ENCODE assay signal across 10 cellular contexts in the genomic region with DNA sequence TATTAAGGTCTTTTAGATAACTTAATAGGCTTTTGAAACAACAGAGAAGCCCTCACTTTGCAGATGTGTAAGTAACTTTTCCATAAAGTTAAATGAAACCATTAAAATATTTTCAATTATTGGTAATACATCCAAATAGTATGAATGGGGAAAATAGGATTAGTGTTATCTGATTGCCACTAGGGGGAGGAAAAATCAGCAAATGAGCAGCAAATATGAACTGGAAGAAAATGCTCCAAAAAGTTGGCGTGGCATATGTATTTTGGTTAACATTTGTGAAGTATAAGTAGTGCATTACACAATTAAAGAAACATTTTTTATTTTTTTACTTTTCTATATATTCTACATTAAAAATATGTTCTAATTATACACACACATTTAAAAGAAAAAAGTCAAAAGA.
DNase-seq lines count a peak whose midpoint lies in the region; ATAC-seq and TF ChIP-seq lines count a peak whose summit lies in the region.
"Had no signal": no experiment of that assay in that cellular context is flagged by ENCODE, and none has a peak within 500 bp of the region (broad histone marks: within the 10 kb centered on the region; RNA-seq: fewer than 3 reads in every experiment).

No MANE protein-coding gene starts in this region.

- no peaks in the 10 kb centered on the region for H4K20me1 ChIP-seq in OCI-LY7 (ENCODE audit: insufficient read depth, low read length)

- H3K9me2 ChIP-seq in OCI-LY7 (ENCODE audit: insufficient read depth, low read length), result no peaks in the 10 kb centered on the region

- H3K4me3 ChIP-seq in A673 (ENCODE audit: low read depth, low read length, poor library complexity, severe bottlenecking) (no peak overlapping the region), OCI-LY7 (ENCODE audit: low read depth, low read length, poor library complexity, severe bottlenecking) (no peak overlapping the region)

- peak; percentile 69 for TF ChIP-seq CTCF in A673 (conservative IDR thresholded peaks at IDR 0.05; ENCODE audit: low read depth, low read length)
- TF ChIP-seq CTCF in GM10266 (IDR thresholded peaks at IDR 0.05; ENCODE audit: control insufficient read depth, insufficient read depth, low read depth, missing control alignments), result peak; percentile 22
- TF ChIP-seq CTCF in OCI-LY7 (conservative IDR thresholded peaks at IDR 0.05; ENCODE audit: low read length), result peak; percentile 69

- no peak overlapping the region for H3K27ac Mint-ChIP-seq in stimulated activated memory B cell treated with anti-CD40 and anti-IgM and Interleukin-4, amounts not matched to agents 10 μg/mL and 1 μg/mL and 100 μg/mL, for 72 hours

- CTCF ChIA-PET in A673 (lab: Charles Lee) (no interaction called here), OCI-LY7 (lab: Charles Lee; ENCODE audit: unreplicated experiment) (no interaction called here)

- H3K4me1 ChIP-seq in A673 (ENCODE audit: insufficient read depth, low read length, poor library complexity, severe bottlenecking), result no peaks in the 10 kb centered on the region
- no peaks in the 10 kb centered on the region for H3K4me1 ChIP-seq in OCI-LY7 (ENCODE audit: insufficient read depth, low read length, poor library complexity, severe bottlenecking)

- no peaks in the 10 kb centered on the region for H3K9me3 Mint-ChIP-seq in stimulated activated memory B cell treated with anti-CD40 and anti-IgM and Interleukin-4, amounts not matched to agents 10 μg/mL and 1 μg/mL and 100 μg/mL, for 72 hours

- no peaks in the 10 kb centered on the region for H3K4me1 Mint-ChIP-seq in stimulated activated memory B cell treated with anti-CD40 and anti-IgM and Interleukin-4, amounts not matched to agents 10 μg/mL and 1 μg/mL and 100 μg/mL, for 72 hours

- H2AFZ ChIP-seq in OCI-LY7 (ENCODE audit: low read length), result no peak overlapping the region

- DNase-seq in A673 (ENCODE audit: low spot score) (no peak), GM10266 (ENCODE audit: extremely low spot score) (no peak), OCI-LY7 (ENCODE audit: low spot score) (no peak), foreskin melanocyte (peak; percentile 5)
- no peak for DNase-seq in activated CD8-positive, alpha-beta memory T cell treated with anti-CD3 and anti-CD28 coated beads for 24 hours
- DNase-seq: cerebellar nuclear complex, posterior cingulate gyrus had no signal

- H3K36me3 ChIP-seq in A673 (ENCODE audit: insufficient read depth, low read length, poor library complexity, severe bottlenecking) (no peaks in the 10 kb centered on the region), OCI-LY7 (ENCODE audit: insufficient read depth, low read length) (no peaks in the 10 kb centered on the region)

- no TSS peak for BruUV-seq in A673 (replicated peaks; lab: Mats Ljungman, UMichigan)
- no TSS peak for BruUV-seq in OCI-LY7 (replicated peaks; lab: Mats Ljungman, UMichigan)

- no peak overlapping the region for H3K4me2 ChIP-seq in OCI-LY7 (ENCODE audit: low read length)

- intact Hi-C loops in A673 (cut with micrococcal nuclease; ENCODE audit: unreplicated experiment), result loop anchor here (5.0 kb wide), 1 partner anchor 49 kb away; no protein-coding TSS in a partner anchor
- intact Hi-C loops in OCI-LY7 (cut with micrococcal nuclease; ENCODE audit: unreplicated experiment), result no loop called here

- no peaks in the 10 kb centered on the region for H3K79me2 ChIP-seq in OCI-LY7 (ENCODE audit: insufficient read depth, low read depth, low read length)

- no peak for ATAC-seq in HG03457 (IDR thresholded peaks at IDR 0.05; ENCODE audit: unreplicated experiment)
- ATAC-seq in stimulated activated memory B cell treated with anti-CD40 and anti-IgM and Interleukin-4, amounts not matched to agents 10 μg/mL and 1 μg/mL and 100 μg/mL, for 72 hours, result no peak
- no peak for ATAC-seq in GM21786 (IDR thresholded peaks at IDR 0.05; ENCODE audit: unreplicated experiment)

- H3K27ac ChIP-seq in A673 (ENCODE audit: low read depth, low read length, poor library complexity, severe bottlenecking) (no peak overlapping the region), OCI-LY7 (ENCODE audit: low read depth, low read length, poor library complexity, severe bottlenecking) (no peak overlapping the region)

- no peaks in the 10 kb centered on the region for H3K27me3 ChIP-seq in A673 (replicated peaks; ENCODE audit: insufficient read depth, low read depth, low read length, poor library complexity)

- no peaks in the 10 kb centered on the region for H3K9me3 ChIP-seq in A673 (ENCODE audit: low read depth, low read length, poor library complexity, severe bottlenecking)
- H3K9me3 ChIP-seq in OCI-LY7 (ENCODE audit: low read length), result no peaks in the 10 kb centered on the region

- POLR2A ChIA-PET in A673 (lab: Charles Lee; ENCODE audit: low non-redundant PET) (no interaction called here), OCI-LY7 (lab: Charles Lee) (no interaction called here)

- no peak overlapping the region for H3K4me3 Mint-ChIP-seq in stimulated activated memory B cell treated with anti-CD40 and anti-IgM and Interleukin-4, amounts not matched to agents 10 μg/mL and 1 μg/mL and 100 μg/mL, for 72 hours

- no peaks in the 10 kb centered on the region for H3K36me3 Mint-ChIP-seq in stimulated activated memory B cell treated with anti-CD40 and anti-IgM and Interleukin-4, amounts not matched to agents 10 μg/mL and 1 μg/mL and 100 μg/mL, for 72 hours

- no peaks in the 10 kb centered on the region for H3K27me3 Mint-ChIP-seq in stimulated activated memory B cell treated with anti-CD40 and anti-IgM and Interleukin-4, amounts not matched to agents 10 μg/mL and 1 μg/mL and 100 μg/mL, for 72 hours
